ENCODE assay signal across 8 cellular contexts in genomic region chr1:231931846-231932454, GRCh38.
DNase-seq lines count a peak whose midpoint lies in the region; ATAC-seq and TF ChIP-seq lines count a peak whose summit lies in the region.

No MANE protein-coding gene starts in this region.

- no peak overlapping the region for H3K4me3 Mint-ChIP-seq in CD8-positive, alpha-beta T cell
- no peak overlapping the region for H3K4me3 Mint-ChIP-seq in mesothelial cell of epicardium

- DNase-seq in CD8-positive, alpha-beta T cell: peak in 3 of 7 experiments; percentile 19 to 72 (median 49)
- DNase-seq in activated T-cell treated with anti-CD3 and anti-CD28 coated beads, Interleukin-2, amount 50 U/mL, for 48 hours: peak; percentile 79 to 81
- no peak for DNase-seq in mesothelial cell of epicardium (ENCODE audit: low spot score in 2 of 2, unreplicated experiment in 2 of 2)
- no peak for DNase-seq in left lobe of liver (ENCODE audit: low spot score)
- DNase-seq in activated gamma-delta T cell (lab: John Stamatoyannopoulos, UW): no peak
- no peak for DNase-seq in amniotic stem cell (lab: John Stamatoyannopoulos, UW)

- H3K27me3 ChIP-seq in CD8-positive, alpha-beta T cell (ENCODE audit: insufficient read depth, low read length): no peaks in the 10 kb centered on the region

- no peaks in the 10 kb centered on the region for H3K27me3 Mint-ChIP-seq in CD8-positive, alpha-beta T cell (ENCODE audit: low read depth)
- H3K27me3 Mint-ChIP-seq in mesothelial cell of epicardium (ENCODE audit: low read depth): no peaks in the 10 kb centered on the region

- peaks cover 2% of the 10 kb centered on the region for H3K36me3 Mint-ChIP-seq in CD8-positive, alpha-beta T cell
- H3K36me3 Mint-ChIP-seq in mesothelial cell of epicardium: no peaks in the 10 kb centered on the region

- H3K27ac Mint-ChIP-seq in CD8-positive, alpha-beta T cell: no peak overlapping the region
- no peak overlapping the region for H3K27ac Mint-ChIP-seq in mesothelial cell of epicardium

- TF ChIP-seq EP300 in Ishikawa (IDR thresholded peaks at IDR 0.05; ENCODE audit: borderline replicate concordance): no peak

- H3K9me3 ChIP-seq in CD8-positive, alpha-beta T cell (ENCODE audit: low read length): no peaks in the 10 kb centered on the region

- no peak overlapping the region for H3K4me3 ChIP-seq in CD8-positive, alpha-beta T cell (ENCODE audit: low read depth, low read length)

- no peaks in the 10 kb centered on the region for H3K36me3 ChIP-seq in CD8-positive, alpha-beta T cell (ENCODE audit: insufficient read depth, low read length)

- peak; percentile 23; the same call in 1 of the 2 replicates for TF ChIP-seq RAD21 in Ishikawa (IDR thresholded peaks at IDR 0.05; ENCODE audit: low read depth)

- POLR2A ChIA-PET in CD8-positive, alpha-beta T cell (lab: Charles Lee): interaction anchor here (1.3 to 1.9 kb wide), 3 partner anchors 10 to 17 kb away, joined by 4 to 5 read pairs (median 4); no protein-coding TSS in a partner anchor

- CTCF ChIA-PET in CD8-positive, alpha-beta T cell (lab: Charles Lee): interaction anchor here (0.8 to 4.9 kb wide), 14 partner anchors 8 to 175 kb away, joined by 3 to 42 read pairs (median 4); no protein-coding TSS in a partner anchor

- no peak overlapping the region for H3K27ac ChIP-seq in CD8-positive, alpha-beta T cell (ENCODE audit: low read depth, low read length)

- intact Hi-C loops in CD8-positive, alpha-beta T cell (cut with DNase I, micrococcal nuclease): loop anchor here (1.0 to 2.0 kb wide), 2 partner anchors 65 to 66 kb away; no protein-coding TSS in a partner anchor

- H3K4me1 Mint-ChIP-seq in CD8-positive, alpha-beta T cell (ENCODE audit: low read depth): peaks cover 30% of the 10 kb centered on the region
- H3K4me1 Mint-ChIP-seq in mesothelial cell of epicardium: peaks cover 51% of the 10 kb centered on the region

- TF ChIP-seq CTCF in CD8-positive, alpha-beta T cell (IDR thresholded peaks at IDR 0.05): peak; percentile 58
- peak; percentile 86 for TF ChIP-seq CTCF in mesothelial cell of epicardium (IDR thresholded peaks at IDR 0.05; ENCODE audit: unreplicated experiment)

- ATAC-seq in CD8-positive, alpha-beta T cell: no peak
- ATAC-seq in left lobe of liver (no peak), GM19328 (IDR thresholded peaks at IDR 0.05; ENCODE audit: unreplicated experiment) (no peak)

- peaks cover 20% of the 10 kb centered on the region for H3K4me1 ChIP-seq in CD8-positive, alpha-beta T cell (ENCODE audit: insufficient read depth, low read length)

- H3K9me3 Mint-ChIP-seq in CD8-positive, alpha-beta T cell: no peaks in the 10 kb centered on the region
- H3K9me3 Mint-ChIP-seq in mesothelial cell of epicardium: no peaks in the 10 kb centered on the region

TF ChIP-seq in Ishikawa, 13 proteins besides CTCF, POLR2A, EP300 and RAD21:
- no peak for TF ChIP-seq TCF12 (IDR thresholded peaks at IDR 0.05; ENCODE audit: low read depth)
- no peak for TF ChIP-seq TAF1 (IDR thresholded peaks at IDR 0.05; ENCODE audit: low read depth)
- TF ChIP-seq YY1 (IDR thresholded peaks at IDR 0.05; ENCODE audit: low read depth): no peak
- TF ChIP-seq EGR1 (IDR thresholded peaks at IDR 0.05): no peak
- no peak for TF ChIP-seq FOXM1 (IDR thresholded peaks at IDR 0.05; ENCODE audit: borderline replicate concordance, low read depth)
- no peak for TF ChIP-seq TEAD4 (IDR thresholded peaks at IDR 0.05)
- TF ChIP-seq, protein P1, sequence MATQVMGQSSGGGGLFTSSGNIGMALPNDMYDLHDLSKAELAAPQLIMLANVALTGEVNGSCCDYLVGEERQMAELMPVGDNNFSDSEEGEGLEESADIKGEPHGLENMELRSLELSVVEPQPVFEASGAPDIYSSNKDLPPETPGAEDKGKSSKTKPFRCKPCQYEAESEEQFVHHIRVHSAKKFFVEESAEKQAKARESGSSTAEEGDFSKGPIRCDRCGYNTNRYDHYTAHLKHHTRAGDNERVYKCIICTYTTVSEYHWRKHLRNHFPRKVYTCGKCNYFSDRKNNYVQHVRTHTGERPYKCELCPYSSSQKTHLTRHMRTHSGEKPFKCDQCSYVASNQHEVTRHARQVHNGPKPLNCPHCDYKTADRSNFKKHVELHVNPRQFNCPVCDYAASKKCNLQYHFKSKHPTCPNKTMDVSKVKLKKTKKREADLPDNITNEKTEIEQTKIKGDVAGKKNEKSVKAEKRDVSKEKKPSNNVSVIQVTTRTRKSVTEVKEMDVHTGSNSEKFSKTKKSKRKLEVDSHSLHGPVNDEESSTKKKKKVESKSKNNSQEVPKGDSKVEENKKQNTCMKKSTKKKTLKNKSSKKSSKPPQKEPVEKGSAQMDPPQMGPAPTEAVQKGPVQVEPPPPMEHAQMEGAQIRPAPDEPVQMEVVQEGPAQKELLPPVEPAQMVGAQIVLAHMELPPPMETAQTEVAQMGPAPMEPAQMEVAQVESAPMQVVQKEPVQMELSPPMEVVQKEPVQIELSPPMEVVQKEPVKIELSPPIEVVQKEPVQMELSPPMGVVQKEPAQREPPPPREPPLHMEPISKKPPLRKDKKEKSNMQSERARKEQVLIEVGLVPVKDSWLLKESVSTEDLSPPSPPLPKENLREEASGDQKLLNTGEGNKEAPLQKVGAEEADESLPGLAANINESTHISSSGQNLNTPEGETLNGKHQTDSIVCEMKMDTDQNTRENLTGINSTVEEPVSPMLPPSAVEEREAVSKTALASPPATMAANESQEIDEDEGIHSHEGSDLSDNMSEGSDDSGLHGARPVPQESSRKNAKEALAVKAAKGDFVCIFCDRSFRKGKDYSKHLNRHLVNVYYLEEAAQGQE (IDR thresholded peaks at IDR 0.05; ENCODE audit: low read depth): no peak
- no peak for TF ChIP-seq CREB1 (IDR thresholded peaks at IDR 0.05; ENCODE audit: low read depth)
- no peak for TF ChIP-seq USF1 (IDR thresholded peaks at IDR 0.05)
- TF ChIP-seq, protein P2, sequence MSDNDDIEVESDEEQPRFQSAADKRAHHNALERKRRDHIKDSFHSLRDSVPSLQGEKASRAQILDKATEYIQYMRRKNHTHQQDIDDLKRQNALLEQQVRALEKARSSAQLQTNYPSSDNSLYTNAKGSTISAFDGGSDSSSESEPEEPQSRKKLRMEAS (IDR thresholded peaks at IDR 0.05): no peak
- TF ChIP-seq NFIC (IDR thresholded peaks at IDR 0.05): no peak

Comparison
In these comparisons a context has a peak if more than half of its experiments do, and no peak if none do; other contexts are left out.
1. DNase-seq: peak in activated T-cell treated with anti-CD3 and anti-CD28 coated beads, Interleukin-2, amount 50 U/mL, for 48 hours (2 of 2); none in mesothelial cell of epicardium (0 of 2), left lobe of liver (single experiment), activated gamma-delta T cell (single experiment) and amniotic stem cell (single experiment).